8 cellular contexts compared by ENCODE assay signal in genomic region chr11:35029979-35030378, GRCh38.
DNase-seq lines count a peak whose midpoint lies in the region; ATAC-seq and TF ChIP-seq lines count a peak whose summit lies in the region.

No MANE protein-coding gene starts in this region.

- H3K27me3 ChIP-seq in WERI-Rb-1 (ENCODE audit: insufficient read depth, low read depth, severe bottlenecking): no peaks in the 10 kb centered on the region

- H3K4me1 Mint-ChIP-seq in activated T-cell treated with anti-CD3 and anti-CD28 coated beads, Interleukin-2, amount 50 U/mL, for 24 hours (ENCODE audit: low read depth): peaks cover 53% of the 10 kb centered on the region

- no peaks in the 10 kb centered on the region for H3K36me3 Mint-ChIP-seq in activated T-cell treated with anti-CD3 and anti-CD28 coated beads, Interleukin-2, amount 50 U/mL, for 24 hours (ENCODE audit: low read depth)

- H3K36me3 ChIP-seq in WERI-Rb-1: no peaks in the 10 kb centered on the region

- intact Hi-C loops in left ventricle myocardium superior (cut with micrococcal nuclease): no loop called here

- peak overlapping the region; percentile 95 for H3K27ac Mint-ChIP-seq in activated T-cell treated with anti-CD3 and anti-CD28 coated beads, Interleukin-2, amount 50 U/mL, for 24 hours

- TF ChIP-seq CTCF in WERI-Rb-1 (IDR thresholded peaks at IDR 0.05; ENCODE audit: low read depth, low read length): no peak

- H3K27me3 Mint-ChIP-seq in activated T-cell treated with anti-CD3 and anti-CD28 coated beads, Interleukin-2, amount 50 U/mL, for 24 hours: no peaks in the 10 kb centered on the region

- H3K9me3 Mint-ChIP-seq in activated T-cell treated with anti-CD3 and anti-CD28 coated beads, Interleukin-2, amount 50 U/mL, for 24 hours: peaks cover 12% of the 10 kb centered on the region

- H3K9me3 ChIP-seq in WERI-Rb-1 (ENCODE audit: severe bottlenecking): no peaks in the 10 kb centered on the region

- DNase-seq in activated T-cell treated with anti-CD3 and anti-CD28 coated beads, Interleukin-2, amount 50 U/mL, for 24 hours: no peak
- no peak for DNase-seq in activated T-cell treated with anti-CD3 and anti-CD28 coated beads, Interleukin-2, amount 50 U/mL, for 48 hours
- DNase-seq in RPMI7951 (ENCODE audit: low read depth): peak; percentile 83
- DNase-seq in fibroblast of peridontal ligament (ENCODE audit: extremely low read depth): peak; percentile 84
- no peak for DNase-seq in DMS153 treated with DMSO at 0.1 percent for 48 hours (lab: John Stamatoyannopoulos, UW; ENCODE audit: unreplicated experiment)
- no peak for DNase-seq in left ventricle myocardium superior
- DNase-seq in WERI-Rb-1: no peak

- peak overlapping the region; percentile 68 for H3K4me3 Mint-ChIP-seq in activated T-cell treated with anti-CD3 and anti-CD28 coated beads, Interleukin-2, amount 50 U/mL, for 24 hours

- H3K27ac ChIP-seq in WERI-Rb-1: no peak overlapping the region

- H3K4me3 ChIP-seq in WERI-Rb-1 (ENCODE audit: low read depth, low read length): no peak overlapping the region

- ATAC-seq in HG02852 (IDR thresholded peaks at IDR 0.05; ENCODE audit: unreplicated experiment) (peak; percentile 93), left ventricle myocardium superior (no peak)

Comparison
In these comparisons a context has a peak if more than half of its experiments do, and no peak if none do; other contexts are left out.
1. DNase-seq: peak in RPMI7951 (single experiment) and fibroblast of peridontal ligament (single experiment); none in activated T-cell treated with anti-CD3 and anti-CD28 coated beads, Interleukin-2, amount 50 U/mL, for 24 hours (single experiment), activated T-cell treated with anti-CD3 and anti-CD28 coated beads, Interleukin-2, amount 50 U/mL, for 48 hours (0 of 2), DMS153 treated with DMSO at 0.1 percent for 48 hours (single experiment), left ventricle myocardium superior (single experiment) and WERI-Rb-1 (single experiment).